ENCODE assay signal across 8 cellular contexts in genomic region chr1:7885513-7886298, GRCh38. TPM values are rescaled to one million over a fixed set of nuclear protein-coding genes. Genes with fewer than 3 reads are reported as not detected.
A peak's percentile ranks its signal among the peaks of the same experiment; 100 is the strongest.
DNase-seq lines count a peak whose midpoint lies in the region; ATAC-seq and TF ChIP-seq lines count a peak whose summit lies in the region.

No MANE protein-coding gene starts in this region.

- peaks cover 13% of the 10 kb centered on the region for H3K9me2 ChIP-seq in GM23338 (ENCODE audit: insufficient read depth)

- H3F3A ChIP-seq in GM23338 (replicated peaks; ENCODE audit: low read depth), result no peaks in the 10 kb centered on the region

- peak overlapping the region; percentile 64 for H3K4me2 ChIP-seq in GM23338

- ATAC-seq in GM23338 (peak; percentile 98), GM21390 (IDR thresholded peaks at IDR 0.05; ENCODE audit: unreplicated experiment) (no peak)

- H3K4me3 Mint-ChIP-seq in GM23338, result no peak overlapping the region

- H3K27me3 Mint-ChIP-seq in GM23338 (ENCODE audit: insufficient read depth, low read depth, poor library complexity), result peaks cover 4% of the 10 kb centered on the region

- H3K9me3 ChIP-seq in endocrine pancreas (ENCODE audit: control insufficient read depth, low read length), result no peaks in the 10 kb centered on the region
- no peaks in the 10 kb centered on the region for H3K9me3 ChIP-seq in esophagus squamous epithelium

- H3K36me3 ChIP-seq in GM23338 (ENCODE audit: insufficient read depth) (no peaks in the 10 kb centered on the region), endocrine pancreas (ENCODE audit: control insufficient read depth, insufficient read depth, low read length) (no peaks in the 10 kb centered on the region), esophagus squamous epithelium (no peaks in the 10 kb centered on the region)

- H3K9me3 Mint-ChIP-seq in GM23338, result no peaks in the 10 kb centered on the region

- DNase-seq in GM23338 (ENCODE audit: low spot score), result peak; percentile 98
- peak; percentile 28 for DNase-seq in NCI-H774 (lab: John Stamatoyannopoulos, UW)
- DNase-seq in stimulated activated CD4-positive, alpha-beta T cell treated with anti-CD3 and anti-CD28 coated beads, Interleukin-15, amount 100 ng/mL, for 24 hours, result peak; percentile 55
- DNase-seq in stimulated activated naive CD4-positive, alpha-beta T cell treated with Interleukin-2 at 50 U/mL for 16 hours (lab: John Stamatoyannopoulos, UW), result no peak
- no peak for DNase-seq in esophagus squamous epithelium (lab: John Stamatoyannopoulos, UW)
- DNase-seq in AML-193 (lab: John Stamatoyannopoulos, UW), result no peak

- peak overlapping the region; percentile 17 for H3K9ac ChIP-seq in endocrine pancreas (ENCODE audit: control insufficient read depth, insufficient read depth, low read length)

- no peaks in the 10 kb centered on the region for H3K27me3 ChIP-seq in GM23338 (ENCODE audit: insufficient read depth)
- H3K27me3 ChIP-seq in endocrine pancreas (ENCODE audit: control insufficient read depth, insufficient read depth, low read length), result no peaks in the 10 kb centered on the region
- peaks cover 0 to 49% (median 0%) of the 10 kb centered on the region in 4 donors for H3K27me3 ChIP-seq in esophagus squamous epithelium

- peaks cover 3% of the 10 kb centered on the region; the same call in 1 of the 3 replicates for H3K4me1 Mint-ChIP-seq in GM23338

- 19 to 29% methylated on average over 9 to 16 of the region's 26 CpGs for WGBS in esophagus squamous epithelium, 2 donors

- H3K4me1 ChIP-seq in GM23338 (ENCODE audit: insufficient read depth) (no peaks in the 10 kb centered on the region), endocrine pancreas (ENCODE audit: control insufficient read depth, insufficient read depth, low read length) (no peaks in the 10 kb centered on the region), esophagus squamous epithelium (peaks cover 0 to 10% (median 6%) of the 10 kb centered on the region in 3 donors)

- intact Hi-C loops in esophagus squamous epithelium (cut with DNase I), result no loop called here

- no peaks in the 10 kb centered on the region for H3K36me3 Mint-ChIP-seq in GM23338 (ENCODE audit: low read depth)

- H3K27ac ChIP-seq in GM23338 (ENCODE audit: low read depth) (no peak overlapping the region), esophagus squamous epithelium (no peak overlapping the region)

- H3K27ac Mint-ChIP-seq in GM23338, result no peak overlapping the region

- H3K4me3 ChIP-seq in GM23338, result peak overlapping the region; percentile 40; the same call in 1 of the 2 replicates
- H3K4me3 ChIP-seq in endocrine pancreas (ENCODE audit: control insufficient read depth, insufficient read depth, low read length), result peak overlapping the region; percentile 40
- H3K4me3 ChIP-seq in esophagus squamous epithelium, result peak overlapping the region in 2 of 4 donors; percentile 6 to 11

- H4K20me1 ChIP-seq in GM23338 (replicated peaks; ENCODE audit: insufficient read depth), result no peaks in the 10 kb centered on the region

- H3K79me2 ChIP-seq in GM23338 (replicated peaks; ENCODE audit: insufficient read depth), result no peaks in the 10 kb centered on the region

- TF ChIP-seq CTCF in GM23338 (conservative IDR thresholded peaks at IDR 0.05; ENCODE audit: low read depth in 2 of 2), result no peak
- no peak for TF ChIP-seq CTCF in esophagus squamous epithelium (IDR thresholded peaks at IDR 0.05)

- no peak for TF ChIP-seq POLR2A in esophagus squamous epithelium (IDR thresholded peaks at IDR 0.05)

- H2AFZ ChIP-seq in GM23338, result peak overlapping the region; percentile 98

TF ChIP-seq in GM23338, 12 proteins besides CTCF, POLR2A, EP300 and RAD21 (continues in another document):
- TF ChIP-seq, protein P1, sequence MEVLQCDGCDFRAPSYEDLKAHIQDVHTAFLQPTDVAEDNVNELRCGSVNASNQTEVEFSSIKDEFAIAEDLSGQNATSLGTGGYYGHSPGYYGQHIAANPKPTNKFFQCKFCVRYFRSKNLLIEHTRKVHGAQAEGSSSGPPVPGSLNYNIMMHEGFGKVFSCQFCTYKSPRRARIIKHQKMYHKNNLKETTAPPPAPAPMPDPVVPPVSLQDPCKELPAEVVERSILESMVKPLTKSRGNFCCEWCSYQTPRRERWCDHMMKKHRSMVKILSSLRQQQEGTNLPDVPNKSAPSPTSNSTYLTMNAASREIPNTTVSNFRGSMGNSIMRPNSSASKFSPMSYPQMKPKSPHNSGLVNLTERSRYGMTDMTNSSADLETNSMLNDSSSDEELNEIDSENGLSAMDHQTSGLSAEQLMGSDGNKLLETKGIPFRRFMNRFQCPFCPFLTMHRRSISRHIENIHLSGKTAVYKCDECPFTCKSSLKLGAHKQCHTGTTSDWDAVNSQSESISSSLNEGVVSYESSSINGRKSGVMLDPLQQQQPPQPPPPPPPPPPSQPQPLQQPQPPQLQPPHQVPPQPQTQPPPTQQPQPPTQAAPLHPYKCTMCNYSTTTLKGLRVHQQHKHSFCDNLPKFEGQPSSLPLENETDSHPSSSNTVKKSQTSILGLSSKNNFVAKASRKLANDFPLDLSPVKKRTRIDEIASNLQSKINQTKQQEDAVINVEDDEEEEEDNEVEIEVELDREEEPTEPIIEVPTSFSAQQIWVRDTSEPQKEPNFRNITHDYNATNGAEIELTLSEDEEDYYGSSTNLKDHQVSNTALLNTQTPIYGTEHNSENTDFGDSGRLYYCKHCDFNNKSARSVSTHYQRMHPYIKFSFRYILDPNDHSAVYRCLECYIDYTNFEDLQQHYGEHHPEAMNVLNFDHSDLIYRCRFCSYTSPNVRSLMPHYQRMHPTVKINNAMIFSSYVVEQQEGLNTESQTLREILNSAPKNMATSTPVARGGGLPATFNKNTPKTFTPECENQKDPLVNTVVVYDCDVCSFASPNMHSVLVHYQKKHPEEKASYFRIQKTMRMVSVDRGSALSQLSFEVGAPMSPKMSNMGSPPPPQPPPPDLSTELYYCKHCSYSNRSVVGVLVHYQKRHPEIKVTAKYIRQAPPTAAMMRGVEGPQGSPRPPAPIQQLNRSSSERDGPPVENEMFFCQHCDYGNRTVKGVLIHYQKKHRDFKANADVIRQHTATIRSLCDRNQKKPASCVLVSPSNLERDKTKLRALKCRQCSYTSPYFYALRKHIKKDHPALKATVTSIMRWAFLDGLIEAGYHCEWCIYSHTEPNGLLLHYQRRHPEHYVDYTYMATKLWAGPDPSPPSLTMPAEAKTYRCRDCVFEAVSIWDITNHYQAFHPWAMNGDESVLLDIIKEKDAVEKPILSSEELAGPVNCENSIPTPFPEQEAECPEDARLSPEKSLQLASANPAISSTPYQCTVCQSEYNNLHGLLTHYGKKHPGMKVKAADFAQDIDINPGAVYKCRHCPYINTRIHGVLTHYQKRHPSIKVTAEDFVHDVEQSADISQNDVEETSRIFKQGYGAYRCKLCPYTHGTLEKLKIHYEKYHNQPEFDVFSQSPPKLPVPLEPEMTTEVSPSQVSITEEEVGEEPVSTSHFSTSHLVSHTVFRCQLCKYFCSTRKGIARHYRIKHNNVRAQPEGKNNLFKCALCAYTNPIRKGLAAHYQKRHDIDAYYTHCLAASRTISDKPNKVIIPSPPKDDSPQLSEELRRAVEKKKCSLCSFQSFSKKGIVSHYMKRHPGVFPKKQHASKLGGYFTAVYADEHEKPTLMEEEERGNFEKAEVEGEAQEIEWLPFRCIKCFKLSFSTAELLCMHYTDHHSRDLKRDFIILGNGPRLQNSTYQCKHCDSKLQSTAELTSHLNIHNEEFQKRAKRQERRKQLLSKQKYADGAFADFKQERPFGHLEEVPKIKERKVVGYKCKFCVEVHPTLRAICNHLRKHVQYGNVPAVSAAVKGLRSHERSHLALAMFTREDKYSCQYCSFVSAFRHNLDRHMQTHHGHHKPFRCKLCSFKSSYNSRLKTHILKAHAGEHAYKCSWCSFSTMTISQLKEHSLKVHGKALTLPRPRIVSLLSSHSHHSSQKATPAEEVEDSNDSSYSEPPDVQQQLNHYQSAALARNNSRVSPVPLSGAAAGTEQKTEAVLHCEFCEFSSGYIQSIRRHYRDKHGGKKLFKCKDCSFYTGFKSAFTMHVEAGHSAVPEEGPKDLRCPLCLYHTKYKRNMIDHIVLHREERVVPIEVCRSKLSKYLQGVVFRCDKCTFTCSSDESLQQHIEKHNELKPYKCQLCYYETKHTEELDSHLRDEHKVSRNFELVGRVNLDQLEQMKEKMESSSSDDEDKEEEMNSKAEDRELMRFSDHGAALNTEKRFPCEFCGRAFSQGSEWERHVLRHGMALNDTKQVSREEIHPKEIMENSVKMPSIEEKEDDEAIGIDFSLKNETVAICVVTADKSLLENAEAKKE (CRISPR knock-in tag; IDR thresholded peaks at IDR 0.05), result no peak
- TF ChIP-seq STAT1 (IDR thresholded peaks at IDR 0.05; ENCODE audit: unreplicated experiment) (no peak), EZH2phosphoT487 (IDR thresholded peaks at IDR 0.05; ENCODE audit: unreplicated experiment) (no peak), JUNB (IDR thresholded peaks at IDR 0.05; ENCODE audit: unreplicated experiment) (no peak), ZNF331 (CRISPR knock-in tag; IDR thresholded peaks at IDR 0.05; ENCODE audit: low read depth) (no peak), ZNF114 (CRISPR knock-in tag; IDR thresholded peaks at IDR 0.05) (no peak), EZH2 (IDR thresholded peaks at IDR 0.05; ENCODE audit: low read depth, unreplicated experiment) (no peak), POLR2AphosphoS5 (IDR thresholded peaks at IDR 0.05; ENCODE audit: low read depth) (no peak)
- TF ChIP-seq, protein P2, sequence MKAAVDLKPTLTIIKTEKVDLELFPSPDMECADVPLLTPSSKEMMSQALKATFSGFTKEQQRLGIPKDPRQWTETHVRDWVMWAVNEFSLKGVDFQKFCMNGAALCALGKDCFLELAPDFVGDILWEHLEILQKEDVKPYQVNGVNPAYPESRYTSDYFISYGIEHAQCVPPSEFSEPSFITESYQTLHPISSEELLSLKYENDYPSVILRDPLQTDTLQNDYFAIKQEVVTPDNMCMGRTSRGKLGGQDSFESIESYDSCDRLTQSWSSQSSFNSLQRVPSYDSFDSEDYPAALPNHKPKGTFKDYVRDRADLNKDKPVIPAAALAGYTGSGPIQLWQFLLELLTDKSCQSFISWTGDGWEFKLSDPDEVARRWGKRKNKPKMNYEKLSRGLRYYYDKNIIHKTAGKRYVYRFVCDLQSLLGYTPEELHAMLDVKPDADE (IDR thresholded peaks at IDR 0.05), result no peak

RNA-seq across cellular contexts. Expression of gene UTS2, which starts 32.8 kb away (rescaled TPM):
- total RNA-seq in GM23338 (2014; rRNA removed; shearing (Covaris generic)), result not detected in 2 replicates
- polyA plus RNA-seq in GM23338 (2016; fragmentation: Nextera tagmentation; extraction: Ambion mirVana), result not detected in 2 replicates
- total RNA-seq in esophagus squamous epithelium, result not detected

RNA-seq across cellular contexts. Expression of gene TNFRSF9, which starts 54.9 kb away (rescaled TPM):
- total RNA-seq in GM23338 (2014; rRNA removed; shearing (Covaris generic)), result not detected in 2 replicates
- not detected in 2 replicates for polyA plus RNA-seq in GM23338 (2016; fragmentation: Nextera tagmentation; extraction: Ambion mirVana)
- under 1 TPM in 2 of 4 donors, not detected in 2; 0.15 to 0.19 TPM for total RNA-seq in esophagus squamous epithelium

Comparison
In these comparisons a context has a peak if more than half of its experiments do, and no peak if none do; other contexts are left out.
1. DNase-seq: peak in GM23338 (single experiment), NCI-H774 (single experiment) and stimulated activated CD4-positive, alpha-beta T cell treated with anti-CD3 and anti-CD28 coated beads, Interleukin-15, amount 100 ng/mL, for 24 hours (single experiment); none in stimulated activated naive CD4-positive, alpha-beta T cell treated with Interleukin-2 at 50 U/mL for 16 hours (single experiment), esophagus squamous epithelium (single experiment) and AML-193 (0 of 2).